In genomic region chr12:109439181-109439580, GRCh38 we compare ENCODE assay signal across 1 cellular context.
TF ChIP-seq lines count a peak whose summit lies in the region.

No MANE protein-coding gene starts in this region.

TF ChIP-seq in WTC11, 78 proteins besides CTCF, POLR2A, EP300 and RAD21 (continued from another document):
- no peak for TF ChIP-seq STAT6 (CRISPR knock-in tag; conservative IDR thresholded peaks at IDR 0.05; ENCODE audit: low read depth)
- TF ChIP-seq ELF4 (CRISPR knock-in tag; IDR thresholded peaks at IDR 0.05; ENCODE audit: low read depth): no peak
- TF ChIP-seq ZNF281 (CRISPR knock-in tag; IDR thresholded peaks at IDR 0.05): no peak
- TF ChIP-seq FOXP1 (CRISPR knock-in tag; IDR thresholded peaks at IDR 0.05; ENCODE audit: borderline replicate concordance): no peak
- no peak for TF ChIP-seq TEAD4 (CRISPR knock-in tag; IDR thresholded peaks at IDR 0.05)
- TF ChIP-seq PRRX2 (CRISPR knock-in tag; IDR thresholded peaks at IDR 0.05): no peak
- no peak for TF ChIP-seq TP53 (CRISPR knock-in tag; IDR thresholded peaks at IDR 0.05)
- TF ChIP-seq, protein P1, sequence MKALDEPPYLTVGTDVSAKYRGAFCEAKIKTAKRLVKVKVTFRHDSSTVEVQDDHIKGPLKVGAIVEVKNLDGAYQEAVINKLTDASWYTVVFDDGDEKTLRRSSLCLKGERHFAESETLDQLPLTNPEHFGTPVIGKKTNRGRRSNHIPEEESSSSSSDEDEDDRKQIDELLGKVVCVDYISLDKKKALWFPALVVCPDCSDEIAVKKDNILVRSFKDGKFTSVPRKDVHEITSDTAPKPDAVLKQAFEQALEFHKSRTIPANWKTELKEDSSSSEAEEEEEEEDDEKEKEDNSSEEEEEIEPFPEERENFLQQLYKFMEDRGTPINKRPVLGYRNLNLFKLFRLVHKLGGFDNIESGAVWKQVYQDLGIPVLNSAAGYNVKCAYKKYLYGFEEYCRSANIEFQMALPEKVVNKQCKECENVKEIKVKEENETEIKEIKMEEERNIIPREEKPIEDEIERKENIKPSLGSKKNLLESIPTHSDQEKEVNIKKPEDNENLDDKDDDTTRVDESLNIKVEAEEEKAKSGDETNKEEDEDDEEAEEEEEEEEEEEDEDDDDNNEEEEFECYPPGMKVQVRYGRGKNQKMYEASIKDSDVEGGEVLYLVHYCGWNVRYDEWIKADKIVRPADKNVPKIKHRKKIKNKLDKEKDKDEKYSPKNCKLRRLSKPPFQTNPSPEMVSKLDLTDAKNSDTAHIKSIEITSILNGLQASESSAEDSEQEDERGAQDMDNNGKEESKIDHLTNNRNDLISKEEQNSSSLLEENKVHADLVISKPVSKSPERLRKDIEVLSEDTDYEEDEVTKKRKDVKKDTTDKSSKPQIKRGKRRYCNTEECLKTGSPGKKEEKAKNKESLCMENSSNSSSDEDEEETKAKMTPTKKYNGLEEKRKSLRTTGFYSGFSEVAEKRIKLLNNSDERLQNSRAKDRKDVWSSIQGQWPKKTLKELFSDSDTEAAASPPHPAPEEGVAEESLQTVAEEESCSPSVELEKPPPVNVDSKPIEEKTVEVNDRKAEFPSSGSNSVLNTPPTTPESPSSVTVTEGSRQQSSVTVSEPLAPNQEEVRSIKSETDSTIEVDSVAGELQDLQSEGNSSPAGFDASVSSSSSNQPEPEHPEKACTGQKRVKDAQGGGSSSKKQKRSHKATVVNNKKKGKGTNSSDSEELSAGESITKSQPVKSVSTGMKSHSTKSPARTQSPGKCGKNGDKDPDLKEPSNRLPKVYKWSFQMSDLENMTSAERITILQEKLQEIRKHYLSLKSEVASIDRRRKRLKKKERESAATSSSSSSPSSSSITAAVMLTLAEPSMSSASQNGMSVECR (CRISPR knock-in tag; IDR thresholded peaks at IDR 0.05; ENCODE audit: borderline replicate concordance): no peak
- TF ChIP-seq, protein P2, sequence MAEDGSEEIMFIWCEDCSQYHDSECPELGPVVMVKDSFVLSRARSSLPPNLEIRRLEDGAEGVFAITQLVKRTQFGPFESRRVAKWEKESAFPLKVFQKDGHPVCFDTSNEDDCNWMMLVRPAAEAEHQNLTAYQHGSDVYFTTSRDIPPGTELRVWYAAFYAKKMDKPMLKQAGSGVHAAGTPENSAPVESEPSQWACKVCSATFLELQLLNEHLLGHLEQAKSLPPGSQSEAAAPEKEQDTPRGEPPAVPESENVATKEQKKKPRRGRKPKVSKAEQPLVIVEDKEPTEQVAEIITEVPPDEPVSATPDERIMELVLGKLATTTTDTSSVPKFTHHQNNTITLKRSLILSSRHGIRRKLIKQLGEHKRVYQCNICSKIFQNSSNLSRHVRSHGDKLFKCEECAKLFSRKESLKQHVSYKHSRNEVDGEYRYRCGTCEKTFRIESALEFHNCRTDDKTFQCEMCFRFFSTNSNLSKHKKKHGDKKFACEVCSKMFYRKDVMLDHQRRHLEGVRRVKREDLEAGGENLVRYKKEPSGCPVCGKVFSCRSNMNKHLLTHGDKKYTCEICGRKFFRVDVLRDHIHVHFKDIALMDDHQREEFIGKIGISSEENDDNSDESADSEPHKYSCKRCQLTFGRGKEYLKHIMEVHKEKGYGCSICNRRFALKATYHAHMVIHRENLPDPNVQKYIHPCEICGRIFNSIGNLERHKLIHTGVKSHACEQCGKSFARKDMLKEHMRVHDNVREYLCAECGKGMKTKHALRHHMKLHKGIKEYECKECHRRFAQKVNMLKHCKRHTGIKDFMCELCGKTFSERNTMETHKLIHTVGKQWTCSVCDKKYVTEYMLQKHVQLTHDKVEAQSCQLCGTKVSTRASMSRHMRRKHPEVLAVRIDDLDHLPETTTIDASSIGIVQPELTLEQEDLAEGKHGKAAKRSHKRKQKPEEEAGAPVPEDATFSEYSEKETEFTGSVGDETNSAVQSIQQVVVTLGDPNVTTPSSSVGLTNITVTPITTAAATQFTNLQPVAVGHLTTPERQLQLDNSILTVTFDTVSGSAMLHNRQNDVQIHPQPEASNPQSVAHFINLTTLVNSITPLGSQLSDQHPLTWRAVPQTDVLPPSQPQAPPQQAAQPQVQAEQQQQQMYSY (CRISPR knock-in tag; IDR thresholded peaks at IDR 0.05): no peak
- TF ChIP-seq FOXK1 (CRISPR knock-in tag; IDR thresholded peaks at IDR 0.05): no peak
- no peak for TF ChIP-seq SMAD4 (CRISPR knock-in tag; IDR thresholded peaks at IDR 0.05)
- TF ChIP-seq MLX (CRISPR knock-in tag; IDR thresholded peaks at IDR 0.05): no peak
TF ChIP-seq in WTC11: peak in this region for 0.
